23 cellular contexts compared by ENCODE assay signal in the genomic region with DNA sequence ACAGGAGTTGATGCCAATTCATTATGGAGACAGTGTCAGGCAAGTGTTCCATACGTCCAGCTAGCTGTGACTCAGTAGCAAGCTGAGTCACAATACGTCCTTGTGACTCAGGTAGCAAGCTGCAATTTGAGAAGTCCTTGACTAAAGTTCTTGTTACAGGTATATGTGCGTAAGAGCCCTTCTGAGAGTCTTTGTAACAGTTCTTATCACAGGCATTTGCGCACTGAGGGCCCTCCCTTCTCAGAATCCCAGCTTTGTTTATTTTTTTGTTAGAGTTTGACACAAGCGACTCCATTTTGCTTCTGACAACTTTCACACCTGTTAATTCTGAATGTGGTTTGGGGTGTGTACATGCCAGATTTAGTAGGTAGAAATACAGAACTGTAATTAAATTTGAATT. TPM values are rescaled to one million over a fixed set of nuclear protein-coding genes. Genes with fewer than 3 reads are reported as not detected.
A peak's percentile ranks its signal among the peaks of the same experiment; 100 is the strongest.
DNase-seq lines count a peak whose midpoint lies in the region; ATAC-seq, FAIRE-seq and TF ChIP-seq lines count a peak whose summit lies in the region.
"Had no signal": no experiment of that assay in that cellular context is flagged by ENCODE, and none has a peak within 500 bp of the region (broad histone marks: within the 10 kb centered on the region; RNA-seq: fewer than 3 reads in every experiment).

No MANE protein-coding gene starts in this region.

- no peaks in the 10 kb centered on the region for H3K9me3 Mint-ChIP-seq in MCF 10A (ENCODE audit: unreplicated experiment)
- H3K9me3 Mint-ChIP-seq: H9; natural killer cell treated with Interleukin-12 subunit alpha and Interleukin-12 subunit beta and Interleukin-15 and Interleukin-18, amount 100 ng/mL, for 72 hours had no signal

- no peak overlapping the region for H3K27ac Mint-ChIP-seq in MCF 10A (ENCODE audit: low read depth, unreplicated experiment)
- H3K27ac Mint-ChIP-seq: activated naive CD4-positive, alpha-beta T cell treated with anti-CD3 and anti-CD28 coated beads, Interleukin-2, amount 10 ng/mL, durations not matched to agents 7 days and 5 days; natural killer cell treated with Interleukin-12 subunit alpha and Interleukin-12 subunit beta and Interleukin-15 and Interleukin-18, amount 100 ng/mL, for 72 hours had no signal

- H3K27me3 Mint-ChIP-seq in MCF 10A (ENCODE audit: insufficient read depth, unreplicated experiment) = no peaks in the 10 kb centered on the region

- no peak overlapping the region for H3K4me3 Mint-ChIP-seq in MCF 10A (ENCODE audit: unreplicated experiment)
- H3K4me3 Mint-ChIP-seq: activated naive CD4-positive, alpha-beta T cell treated with anti-CD3 and anti-CD28 coated beads, Interleukin-2, amount 10 ng/mL, durations not matched to agents 7 days and 5 days; H9; natural killer cell treated with Interleukin-12 subunit alpha and Interleukin-12 subunit beta and Interleukin-15 and Interleukin-18, amount 100 ng/mL, for 72 hours had no signal

- H3K27ac ChIP-seq in breast epithelium = no peak overlapping the region
- H3K27ac ChIP-seq: ascending aorta, C4-2B, prostate gland, tibial nerve had no signal

- no peak for FAIRE-seq in urothelium cell line (lab: Jason Lieb, UNC)
- FAIRE-seq: A204.1 had no signal

- ATAC-seq in HG02610 (IDR thresholded peaks at IDR 0.05; ENCODE audit: unreplicated experiment) = no peak
- ATAC-seq: natural killer cell treated with Interleukin-12 subunit alpha and Interleukin-12 subunit beta and Interleukin-15 and Interleukin-18, amount 100 ng/mL, for 72 hours; SK-N-SH treated with all-trans-retinoic acid at 6 μM for 48 hours had no signal

- no peaks in the 10 kb centered on the region for H3K27me3 ChIP-seq in breast epithelium
- H3K27me3 ChIP-seq: ascending aorta, tibial nerve had no signal

- intact Hi-C loops in MCF 10A (cut with micrococcal nuclease) (no loop called here), breast epithelium (cut with DNase I; ENCODE audit: low total_unique reads) (no loop called here)

- DNase-seq in MCF 10A (ENCODE audit: unreplicated experiment) (peak; percentile 80), breast epithelium (ENCODE audit: low spot score in 2 of 2) (no peak), SW480 (ENCODE audit: low spot score) (peak; percentile 20), iris pigment epithelial cell (ENCODE audit: low read depth) (peak; percentile 5), urothelium cell line (ENCODE audit: low spot score) (peak; percentile 23), AG20443 (ENCODE audit: low spot score) (no peak), NCI-H2171 treated with DMSO at 0.1 percent for 48 hours (lab: John Stamatoyannopoulos, UW) (no peak)
- DNase-seq: activated CD4-positive, alpha-beta T cell treated with anti-CD3 and anti-CD28 coated beads, Interleukin-2, amount 50 U/mL, for 4 hours; activated naive CD4-positive, alpha-beta T cell treated with anti-CD3 and anti-CD28 coated beads, Interleukin-2, amount 10 ng/mL, durations not matched to agents 7 days and 5 days; cortex of kidney; H9; mesendoderm; NCI-H2081; NCI-H748 treated with DMSO at 0.1 percent for 48 hours; stimulated activated naive CD4-positive, alpha-beta T cell had no signal

- H3K36me3 ChIP-seq in breast epithelium = no peaks in the 10 kb centered on the region
- H3K36me3 ChIP-seq: ascending aorta, prostate gland, tibial nerve had no signal

- no peak for TF ChIP-seq POLR2A in breast epithelium (IDR thresholded peaks at IDR 0.05)

- peaks cover 16% of the 10 kb centered on the region for H3K4me1 Mint-ChIP-seq in MCF 10A (ENCODE audit: insufficient read depth, unreplicated experiment)
- H3K4me1 Mint-ChIP-seq: activated naive CD4-positive, alpha-beta T cell treated with anti-CD3 and anti-CD28 coated beads, Interleukin-2, amount 10 ng/mL, durations not matched to agents 7 days and 5 days; H9 had no signal

- H3K9me3 ChIP-seq in breast epithelium = no peaks in the 10 kb centered on the region
- H3K9me3 ChIP-seq: ascending aorta, prostate gland had no signal

- POLR2A ChIA-PET in MCF 10A (lab: Yijun Ruan, JAX) = interaction anchor here (0.6 kb wide), 1 partner anchor 118 kb away, joined by 3 read pairs; no protein-coding TSS in a partner anchor

- H3K36me3 Mint-ChIP-seq in MCF 10A (ENCODE audit: insufficient read depth, unreplicated experiment) = no peaks in the 10 kb centered on the region
- H3K36me3 Mint-ChIP-seq: activated naive CD4-positive, alpha-beta T cell treated with anti-CD3 and anti-CD28 coated beads, Interleukin-2, amount 10 ng/mL, durations not matched to agents 7 days and 5 days; natural killer cell treated with Interleukin-12 subunit alpha and Interleukin-12 subunit beta and Interleukin-15 and Interleukin-18, amount 100 ng/mL, for 72 hours had no signal

- TF ChIP-seq CTCF in MCF 10A (IDR thresholded peaks at IDR 0.05; ENCODE audit: unreplicated experiment) (no peak), breast epithelium (IDR thresholded peaks at IDR 0.05) (no peak)

- no peak overlapping the region for H3K4me3 ChIP-seq in breast epithelium
- H3K4me3 ChIP-seq: ascending aorta, prostate gland, tibial nerve had no signal

- no peaks in the 10 kb centered on the region for H3K4me1 ChIP-seq in breast epithelium
- H3K4me1 ChIP-seq: ascending aorta, prostate gland, tibial nerve had no signal

- CTCF ChIA-PET in MCF 10A (lab: Yijun Ruan, JAX) = interaction anchor here (0.7 to 1.1 kb wide), 2 partner anchors 136 to 147 kb away, joined by 3 read pairs; no protein-coding TSS in a partner anchor

- no TSS peak for BruUV-seq in MCF 10A (replicated peaks; lab: Mats Ljungman, UMichigan)

RNA-seq across cellular contexts. Expression of a gene that starts 20.1 kb away (rescaled TPM):
- total RNA-seq in MCF 10A (2022) (not detected in 2 replicates), breast epithelium (under 1 TPM in 1 of 3 donors, not detected in 2; 0.59 TPM)
- total RNA-seq: ascending aorta; H9; natural killer cell treated with Interleukin-12 subunit alpha and Interleukin-12 subunit beta and Interleukin-15 and Interleukin-18, amount 100 ng/mL, for 72 hours; prostate gland; tibial nerve had no signal

Comparison
In these comparisons a context has a peak if more than half of its experiments do, and no peak if none do; other contexts are left out.
1. DNase-seq: peak in MCF 10A (single experiment), SW480 (single experiment), iris pigment epithelial cell (single experiment) and urothelium cell line (single experiment); none in breast epithelium (0 of 2), AG20443 (single experiment) and NCI-H2171 treated with DMSO at 0.1 percent for 48 hours (single experiment).